5 cellular contexts compared by ENCODE assay signal in genomic region chr9:119117409-119117808, GRCh38.
"Had no signal": no experiment of that assay in that cellular context is flagged by ENCODE, and none has a peak within 500 bp of the region (broad histone marks: within the 10 kb centered on the region; RNA-seq: fewer than 3 reads in every experiment).

No MANE protein-coding gene starts in this region.

- ATAC-seq: GM23338, HepG2 had no signal

- H3K4me3 ChIP-seq: GM23338 had no signal

- DNase-seq: H9, HCEC 1CT, KBM-7 had no signal
